Comparison of ENCODE assay signal across 22 cellular contexts in the genomic region with DNA sequence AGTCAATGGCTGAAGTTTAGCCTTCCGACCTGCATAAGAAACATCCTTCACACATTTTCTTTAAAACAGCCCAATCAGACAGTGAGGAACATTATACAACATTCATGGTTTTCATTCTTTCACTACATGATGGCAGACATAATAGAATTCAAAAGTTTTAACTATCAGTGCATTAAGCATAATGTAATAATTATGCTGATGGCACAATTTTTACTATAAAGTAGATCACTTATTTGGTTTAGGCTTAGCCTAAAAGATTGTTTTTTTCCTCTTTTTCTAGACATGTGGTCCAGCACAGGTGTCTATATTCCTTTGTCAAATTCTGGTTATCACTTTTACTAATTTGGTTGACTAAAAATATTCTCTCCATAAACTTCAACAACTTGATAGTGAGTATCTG. TPM values are rescaled to one million over a fixed set of nuclear protein-coding genes. Genes with fewer than 3 reads are reported as not detected.
"Had no signal": no experiment of that assay in that cellular context is flagged by ENCODE, and none has a peak within 500 bp of the region (broad histone marks: within the 10 kb centered on the region; RNA-seq: fewer than 3 reads in every experiment).

No MANE protein-coding gene starts in this region.

- ATAC-seq: Panc1, PC-3, T-cell had no signal

- H3K27ac ChIP-seq: RWPE1 had no signal

- H3K9me3 ChIP-seq: SK-N-SH had no signal

- H3K9me2 ChIP-seq: SK-N-SH had no signal

- DNase-seq: KBM-7, MV-4-11, NCI-H1048, NCI-H1105, NCI-H1417, NCI-H1436 treated with DMSO at 0.1 percent for 48 hours, NCI-H1694 treated with DMSO at 0.1 percent for 48 hours, NCI-H1930, NCI-H2081, NCI-H2107, NCI-H2227 treated with DMSO at 0.1 percent for 48 hours, NCI-H524, NCI-H526 treated with DMSO at 0.1 percent for 48 hours, NCI-H774, PC-3, SHP77, SK-N-SH, SW 1271, T-cell had no signal

- H3K9ac ChIP-seq: SK-N-SH had no signal

- H3K4me2 ChIP-seq: SK-N-SH had no signal

RNA-seq across cellular contexts. Expression of gene EFNA5, which starts 46.5 kb away (rescaled TPM):
- polyA plus RNA-seq: IgD-negative memory B cell had no signal
